23 cellular contexts compared by ENCODE assay signal in the genomic region with DNA sequence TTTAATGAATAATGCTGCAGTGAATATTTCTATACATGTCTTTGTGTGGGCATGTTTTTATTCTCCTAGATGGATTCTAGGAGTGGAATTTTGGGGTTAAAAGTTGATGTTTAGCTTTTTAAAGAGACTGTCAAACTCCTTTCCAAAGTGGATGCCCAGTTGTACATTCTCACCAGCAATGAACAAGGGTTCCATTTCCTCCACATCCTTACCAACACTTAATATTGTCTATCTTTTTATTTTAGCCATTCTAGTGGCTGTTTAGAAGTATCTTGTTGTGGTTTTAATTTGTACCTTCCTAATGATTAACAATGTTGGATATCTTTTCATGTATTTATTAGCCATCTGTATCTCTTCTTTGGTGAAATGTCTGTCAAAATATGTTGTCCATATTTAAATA.
"Had no signal": no experiment of that assay in that cellular context is flagged by ENCODE, and none has a peak within 500 bp of the region (broad histone marks: within the 10 kb centered on the region; RNA-seq: fewer than 3 reads in every experiment).

No MANE protein-coding gene starts in this region.

- H3K27ac ChIP-seq: coronary artery, esophagus muscularis mucosa, gastrocnemius medialis, heart right ventricle, left lung, lower lobe of right lung had no signal

- H3K27me3 ChIP-seq: gastrocnemius medialis, left lung had no signal

- FAIRE-seq: colon, endothelial cell of umbilical vein, islet of Langerhans, keratinocyte had no signal

- H3K4me1 ChIP-seq: gastrocnemius medialis, left lung, lower lobe of right lung had no signal

- H3K9me3 ChIP-seq: esophagus muscularis mucosa, gastrocnemius medialis, heart right ventricle, left lung, lower lobe of right lung, mucosa of descending colon had no signal

- H3K4me3 ChIP-seq: coronary artery, dorsolateral prefrontal cortex, esophagus muscularis mucosa, gastrocnemius medialis, heart right ventricle, left lung, lower lobe of right lung, mucosa of descending colon had no signal

- ATAC-seq: gastrocnemius medialis, heart right ventricle, left cardiac atrium, left lung, left ventricle myocardium superior, lower lobe of right lung, mucosa of descending colon had no signal

- H3K36me3 ChIP-seq: esophagus muscularis mucosa, gastrocnemius medialis, heart right ventricle, left lung, lower lobe of right lung had no signal

- DNase-seq: dermis blood vessel endothelial cell; dorsolateral prefrontal cortex; effector CD4-positive, alpha-beta T cell; effector memory CD4-positive, alpha-beta T cell; foreskin melanocyte; gastrocnemius medialis; glutamatergic neuron; head of caudate nucleus; heart right ventricle; hippocampal formation; left cardiac atrium; left lung; left ventricle myocardium superior; lower lobe of right lung; mesenchymal stem cell; mucosa of descending colon; naive B cell had no signal
